ENCODE assay signal across 16 cellular contexts in genomic region chr15:58139631-58140522, GRCh38. TPM values are rescaled to one million over a fixed set of nuclear protein-coding genes. Genes with fewer than 3 reads are reported as not detected.
DNase-seq lines count a peak whose midpoint lies in the region; ATAC-seq and TF ChIP-seq lines count a peak whose summit lies in the region.
"Had no signal": no experiment of that assay in that cellular context is flagged by ENCODE, and none has a peak within 500 bp of the region (broad histone marks: within the 10 kb centered on the region; RNA-seq: fewer than 3 reads in every experiment).

No MANE protein-coding gene starts in this region.

- TF ChIP-seq POLR2A in thyroid gland (IDR thresholded peaks at IDR 0.05) = no peak

- CTCF ChIA-PET in RWPE1 (lab: Yijun Ruan, JAX) = no interaction called here

- H3K36me3 ChIP-seq in MM.1S (replicated peaks; ENCODE audit: insufficient read depth, low read length) (no peaks in the 10 kb centered on the region), thyroid gland (no peaks in the 10 kb centered on the region)
- H3K36me3 ChIP-seq: pancreas, vagina had no signal

- H3K9me2 ChIP-seq in MM.1S (replicated peaks; ENCODE audit: insufficient read depth, low read length) = no peaks in the 10 kb centered on the region

- no peak for ATAC-seq in HG02798 (IDR thresholded peaks at IDR 0.05; ENCODE audit: poor library complexity, unreplicated experiment)
- ATAC-seq: activated CD4-positive, CD25-positive, alpha-beta regulatory T cell treated with anti-CD3 and anti-CD28 coated beads, Interleukin-2, amount 50 U/mL, for 24 hours had no signal

- H3K4me3 ChIP-seq in AG10803 (ENCODE audit: low read length) (no peak overlapping the region), MM.1S (ENCODE audit: low read length) (no peak overlapping the region), cardiac fibroblast (replicated peaks in 1 of 2; ENCODE audit: low read depth in 2 of 2, low read length in 2 of 2) (no peak overlapping the region), mononuclear cell (ENCODE audit: low read length) (peak overlapping the region; percentile 42), thyroid gland (replicated peaks in 1 of 3) (no peak overlapping the region)
- H3K4me3 ChIP-seq: pancreas, vagina had no signal

- no peak overlapping the region for H3K4me2 ChIP-seq in MM.1S (ENCODE audit: low read depth, low read length)

- no peak overlapping the region for H2AFZ ChIP-seq in MM.1S (ENCODE audit: low read length)

- H3K9me3 ChIP-seq in MM.1S (replicated peaks; ENCODE audit: insufficient read depth, low read length) = no peaks in the 10 kb centered on the region
- no peaks in the 10 kb centered on the region for H3K9me3 ChIP-seq in mononuclear cell (ENCODE audit: low read depth, low read length)
- no peaks in the 10 kb centered on the region for H3K9me3 ChIP-seq in thyroid gland
- H3K9me3 ChIP-seq: pancreas, vagina had no signal

- WGBS in thyroid gland, 2 donors = 65 to 75% methylated on average over 5 of the region's 5 CpGs

- H3K9ac ChIP-seq in MM.1S (ENCODE audit: low read length) = no peak overlapping the region

- H3K27ac ChIP-seq in MM.1S (ENCODE audit: low read length) (no peak overlapping the region), thyroid gland (peak overlapping the region in 1 of 3 donors; percentile 29), RWPE1 (no peak overlapping the region)
- H3K27ac ChIP-seq: pancreas, vagina had no signal

- no peaks in the 10 kb centered on the region for H3F3A ChIP-seq in MM.1S (ENCODE audit: insufficient read depth, low read length)

- POLR2A ChIA-PET in RWPE1 (lab: Yijun Ruan, JAX; ENCODE audit: low non-redundant PET) = no interaction called here

- H4K20me1 ChIP-seq in MM.1S (ENCODE audit: insufficient read depth, low read length) = no peaks in the 10 kb centered on the region

- peak; percentile 82 for DNase-seq in AG10803 (ENCODE audit: low read depth)
- DNase-seq in MM.1S = peak; percentile 12
- DNase-seq in cardiac fibroblast (ENCODE audit: low read depth in 2 of 2) = peak; percentile 23 to 38
- no peak for DNase-seq in thyroid gland
- DNase-seq in T1000 (lab: John Stamatoyannopoulos, UW) = no peak
- DNase-seq in RWPE1 (ENCODE audit: low spot score) = no peak
- DNase-seq: DMS79 treated with DMSO at 0.1 percent for 48 hours, erythroblast, KBM-7, NCI-H2029 treated with DMSO at 0.1 percent for 48 hours, pancreas had no signal

- H3K27me3 ChIP-seq in MM.1S (replicated peaks; ENCODE audit: insufficient read depth, low read length) = no peaks in the 10 kb centered on the region
- no peaks in the 10 kb centered on the region for H3K27me3 ChIP-seq in mononuclear cell (ENCODE audit: insufficient read depth, low read length)
- no peaks in the 10 kb centered on the region for H3K27me3 ChIP-seq in thyroid gland
- H3K27me3 ChIP-seq: pancreas, vagina had no signal

- TF ChIP-seq CTCF in AG10803 (conservative IDR thresholded peaks at IDR 0.05; ENCODE audit: low read length) (no peak), MM.1S (IDR thresholded peaks at IDR 0.05; ENCODE audit: low read length) (no peak), cardiac fibroblast (IDR thresholded peaks at IDR 0.05; ENCODE audit: low read depth, low read length) (no peak), thyroid gland (IDR thresholded peaks at IDR 0.05) (no peak), RWPE1 (conservative IDR thresholded peaks at IDR 0.05; ENCODE audit: low read depth) (no peak)

- intact Hi-C loops in thyroid gland (cut with DNase I) = no loop called here

- H3K4me1 ChIP-seq in MM.1S (ENCODE audit: low read length) (no peaks in the 10 kb centered on the region), mononuclear cell (ENCODE audit: insufficient read depth, low read length) (peaks cover 64% of the 10 kb centered on the region), thyroid gland (peaks cover 0 to 3% of the 10 kb centered on the region in 2 donors)
- H3K4me1 ChIP-seq: pancreas, vagina had no signal

- no peaks in the 10 kb centered on the region for H3K79me2 ChIP-seq in MM.1S (ENCODE audit: low read length)

RNA-seq across cellular contexts. Expression of gene AQP9, which starts 1.7 kb away (rescaled TPM):
- total RNA-seq in mononuclear cell (144 TPM), thyroid gland (1 to 10 TPM in 1 of 4 donors, under 1 TPM in 2, not detected in 1; 0.21 to 1.6 (median 0.78) TPM)
- total RNA-seq: B cell had no signal

Comparison
In these comparisons a context has a peak if more than half of its experiments do, and no peak if none do; other contexts are left out.
1. DNase-seq: peak in AG10803 (single experiment), MM.1S (single experiment) and cardiac fibroblast (2 of 2); none in thyroid gland (0 of 2), T1000 (single experiment) and RWPE1 (single experiment).
2. RNA of gene AQP9, which starts 1.7 kb away (total RNA-seq): 144 TPM in mononuclear cell (single experiment); 0.21 to 1.6 TPM in thyroid gland; every median in the first group is over 10 times any median in the second.